ENCODE assay signal across 15 cellular contexts in the genomic region with DNA sequence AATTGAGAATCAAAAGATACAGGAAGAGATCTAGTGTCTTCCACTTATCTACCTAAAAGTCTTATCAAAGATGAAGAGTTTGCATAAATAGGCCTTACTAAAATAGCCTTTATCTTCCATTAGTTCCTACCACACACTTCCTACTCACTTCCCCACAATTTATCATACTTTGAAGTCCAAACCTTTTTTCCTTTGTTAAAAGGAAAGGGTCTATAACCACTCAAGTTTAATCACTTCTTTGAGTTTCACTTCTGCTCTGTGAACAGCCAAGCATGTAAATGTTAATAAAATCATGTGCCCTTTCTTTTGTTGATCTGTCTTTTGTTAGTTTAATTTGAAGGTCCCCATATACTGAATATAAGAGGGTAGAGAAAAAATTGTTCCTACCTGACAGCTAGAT.
A peak's percentile ranks its signal among the peaks of the same experiment; 100 is the strongest.
DNase-seq lines count a peak whose midpoint lies in the region; ATAC-seq and TF ChIP-seq lines count a peak whose summit lies in the region.
"Had no signal": no experiment of that assay in that cellular context is flagged by ENCODE, and none has a peak within 500 bp of the region (broad histone marks: within the 10 kb centered on the region; RNA-seq: fewer than 3 reads in every experiment).

No MANE protein-coding gene starts in this region.

- H3K4me3 Mint-ChIP-seq in natural killer cell: no peak overlapping the region
- no peak overlapping the region for H3K4me3 Mint-ChIP-seq in activated T-cell treated with anti-CD3 and anti-CD28 coated beads, Interleukin-2, amount 50 U/mL, for 4 hours
- H3K4me3 Mint-ChIP-seq in stimulated activated naive CD8-positive, alpha-beta T cell treated with anti-CD3 and anti-CD28 coated beads, Interleukin-15, amount 100 ng/mL, for 72 hours: no peak overlapping the region
- H3K4me3 Mint-ChIP-seq: HFFc6 had no signal

- H3K36me3 Mint-ChIP-seq in natural killer cell: no peaks in the 10 kb centered on the region
- no peaks in the 10 kb centered on the region for H3K36me3 Mint-ChIP-seq in activated T-cell treated with anti-CD3 and anti-CD28 coated beads, Interleukin-2, amount 50 U/mL, for 4 hours (ENCODE audit: insufficient read depth)

- DNase-seq in Karpas-422 (peak; percentile 80), foreskin keratinocyte (no peak), natural killer cell (no peak), spleen (no peak)
- no peak for DNase-seq in activated T-cell treated with anti-CD3 and anti-CD28 coated beads, Interleukin-2, amount 50 U/mL, for 4 hours
- DNase-seq in stimulated activated naive CD8-positive, alpha-beta T cell treated with anti-CD3 and anti-CD28 coated beads, Interleukin-15, amount 100 ng/mL, for 72 hours: no peak
- DNase-seq: activated gamma-delta T cell treated with Interleukin-2 at 50 U/mL for 16 hours, cerebellar nuclear complex, HFFc6, IMR-90, NCI-H2029 treated with DMSO at 0.1 percent for 48 hours, WERI-Rb-1 had no signal

- H3K9me3 ChIP-seq in Karpas-422 (ENCODE audit: low read length): no peaks in the 10 kb centered on the region
- H3K9me3 ChIP-seq in spleen: no peaks in the 10 kb centered on the region

- peaks cover 0 to 3% of the 10 kb centered on the region in 2 donors for H3K4me1 Mint-ChIP-seq in natural killer cell
- H3K4me1 Mint-ChIP-seq in activated T-cell treated with anti-CD3 and anti-CD28 coated beads, Interleukin-2, amount 50 U/mL, for 4 hours (ENCODE audit: low read depth): peaks cover 24% of the 10 kb centered on the region
- peaks cover 52% of the 10 kb centered on the region for H3K4me1 Mint-ChIP-seq in stimulated activated naive CD8-positive, alpha-beta T cell treated with anti-CD3 and anti-CD28 coated beads, Interleukin-15, amount 100 ng/mL, for 72 hours

- H3K27me3 ChIP-seq in Karpas-422 (ENCODE audit: low read length): no peaks in the 10 kb centered on the region
- H3K27me3 ChIP-seq in foreskin keratinocyte: no peaks in the 10 kb centered on the region
- no peaks in the 10 kb centered on the region for H3K27me3 ChIP-seq in spleen (replicated peaks in 1 of 7)

- H3K27ac ChIP-seq in Karpas-422 (ENCODE audit: low read length) (peak overlapping the region; percentile 72), foreskin keratinocyte (peak overlapping the region; percentile 0), spleen (no peak overlapping the region)
- H3K27ac ChIP-seq: RWPE1, WERI-Rb-1 had no signal

- H3K4me1 ChIP-seq in Karpas-422 (ENCODE audit: low read length): peaks cover 26% of the 10 kb centered on the region
- H3K4me1 ChIP-seq in foreskin keratinocyte: no peaks in the 10 kb centered on the region
- H3K4me1 ChIP-seq in spleen: peaks cover 0 to 17% (median 12%) of the 10 kb centered on the region in 6 donors

- 0 out of 2 replicates have a peak overlapping the region, but pooled peaks have one; percentile 3 for H3K9ac ChIP-seq in Karpas-422 (ENCODE audit: low read length)

- ATAC-seq in GM18868 (IDR thresholded peaks at IDR 0.05; ENCODE audit: unreplicated experiment): peak; percentile 73
- ATAC-seq in GM21723 (IDR thresholded peaks at IDR 0.05; ENCODE audit: unreplicated experiment): peak; percentile 83
- no peak for ATAC-seq in foreskin keratinocyte
- no peak for ATAC-seq in natural killer cell
- ATAC-seq in activated T-cell treated with anti-CD3 and anti-CD28 coated beads, Interleukin-2, amount 50 U/mL, for 4 hours: no peak
- no peak for ATAC-seq in stimulated activated naive CD8-positive, alpha-beta T cell treated with anti-CD3 and anti-CD28 coated beads, Interleukin-15, amount 100 ng/mL, for 72 hours

- no peak overlapping the region for H3K27ac Mint-ChIP-seq in natural killer cell
- H3K27ac Mint-ChIP-seq in stimulated activated naive CD8-positive, alpha-beta T cell treated with anti-CD3 and anti-CD28 coated beads, Interleukin-15, amount 100 ng/mL, for 72 hours: no peak overlapping the region
- H3K27ac Mint-ChIP-seq: HFFc6 had no signal

- no peaks in the 10 kb centered on the region for H3K36me3 ChIP-seq in Karpas-422 (ENCODE audit: insufficient read depth, low read length)
- H3K36me3 ChIP-seq in spleen: no peaks in the 10 kb centered on the region
- H3K36me3 ChIP-seq: WERI-Rb-1 had no signal

- H3K9me2 ChIP-seq in Karpas-422 (replicated peaks; ENCODE audit: insufficient read depth, low read length): no peaks in the 10 kb centered on the region

- no peaks in the 10 kb centered on the region for H3K9me3 Mint-ChIP-seq in natural killer cell
- H3K9me3 Mint-ChIP-seq in activated T-cell treated with anti-CD3 and anti-CD28 coated beads, Interleukin-2, amount 50 U/mL, for 4 hours: no peaks in the 10 kb centered on the region
- H3K9me3 Mint-ChIP-seq in stimulated activated naive CD8-positive, alpha-beta T cell treated with anti-CD3 and anti-CD28 coated beads, Interleukin-15, amount 100 ng/mL, for 72 hours: no peaks in the 10 kb centered on the region
- H3K9me3 Mint-ChIP-seq: HFFc6 had no signal

- H3K4me3 ChIP-seq in Karpas-422 (ENCODE audit: low read length) (no peak overlapping the region), spleen (no peak overlapping the region)

- H3K4me2 ChIP-seq in Karpas-422 (ENCODE audit: low read depth, low read length, poor library complexity, severe bottlenecking): peak overlapping the region; percentile 55

- H3K27me3 Mint-ChIP-seq in natural killer cell (ENCODE audit: low read depth in 2 of 2): no peaks in the 10 kb centered on the region
- no peaks in the 10 kb centered on the region for H3K27me3 Mint-ChIP-seq in activated T-cell treated with anti-CD3 and anti-CD28 coated beads, Interleukin-2, amount 50 U/mL, for 4 hours (ENCODE audit: low read depth)
- H3K27me3 Mint-ChIP-seq in stimulated activated naive CD8-positive, alpha-beta T cell treated with anti-CD3 and anti-CD28 coated beads, Interleukin-15, amount 100 ng/mL, for 72 hours: peaks cover 15% of the 10 kb centered on the region

- H3K79me2 ChIP-seq in Karpas-422 (ENCODE audit: low read length): no peaks in the 10 kb centered on the region

- TF ChIP-seq CTCF in foreskin keratinocyte (conservative IDR thresholded peaks at IDR 0.05): no peak
- TF ChIP-seq CTCF in natural killer cell (IDR thresholded peaks at IDR 0.05): no peak
- no peak for TF ChIP-seq CTCF in spleen (IDR thresholded peaks at IDR 0.05 in 8 of 11, conservative IDR thresholded peaks at IDR 0.05 in 3 of 11)

- 0 out of 2 replicates have a peak overlapping the region, but pooled peaks have one; percentile 4 for H2AFZ ChIP-seq in Karpas-422 (ENCODE audit: low read length)

- no peaks in the 10 kb centered on the region for H4K20me1 ChIP-seq in Karpas-422 (ENCODE audit: insufficient read depth, low read depth, low read length)

- intact Hi-C loops in natural killer cell (cut with micrococcal nuclease) (no loop called here), spleen (cut with DNase I; ENCODE audit: low total_unique reads) (no loop called here)

- TF ChIP-seq POLR2A in spleen (IDR thresholded peaks at IDR 0.05): no peak

Comparison
In these comparisons a context has a peak if more than half of its experiments do, and no peak if none do; other contexts are left out.
1. ATAC-seq: peak in GM18868 (single experiment) and GM21723 (single experiment); none in foreskin keratinocyte (single experiment), natural killer cell (0 of 3), activated T-cell treated with anti-CD3 and anti-CD28 coated beads, Interleukin-2, amount 50 U/mL, for 4 hours (0 of 2) and stimulated activated naive CD8-positive, alpha-beta T cell treated with anti-CD3 and anti-CD28 coated beads, Interleukin-15, amount 100 ng/mL, for 72 hours (single experiment).
2. H3K27ac ChIP-seq: peak in Karpas-422 (single experiment) and foreskin keratinocyte (single experiment); none in spleen (0 of 8).